1 cellular context compared by ENCODE assay signal in the genomic region with DNA sequence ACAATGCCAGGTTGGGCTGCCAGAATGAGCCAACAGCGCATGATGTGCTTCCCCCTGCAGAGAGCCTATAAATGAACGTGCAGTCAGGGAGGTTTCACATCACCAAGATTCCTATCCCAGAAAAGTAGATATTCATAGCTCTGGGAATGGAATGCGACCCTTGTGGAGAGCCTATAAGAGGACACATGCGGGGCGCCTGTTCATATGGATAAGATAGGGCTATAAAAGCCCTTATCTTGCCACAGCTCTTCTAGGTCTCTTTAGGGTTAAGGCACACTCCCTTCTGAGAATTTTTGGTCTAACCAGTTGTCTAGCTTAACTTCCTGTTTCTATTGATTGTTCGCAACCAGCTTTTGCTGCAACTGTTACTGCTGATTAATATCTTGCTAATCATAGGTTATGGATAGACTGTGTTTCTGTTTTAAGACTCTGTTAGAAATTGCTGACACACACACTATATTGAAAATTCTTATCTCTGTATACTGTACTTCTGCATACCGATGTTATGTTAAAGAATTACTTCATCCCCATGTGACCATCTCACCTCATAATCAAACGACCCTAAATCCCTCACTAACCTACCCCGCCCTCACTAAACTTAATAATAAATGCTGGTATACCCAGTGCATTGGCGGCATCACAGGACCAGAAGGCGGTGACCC.
TF ChIP-seq lines count a peak whose summit lies in the region.
"Not testable (repeated sequence)": the region's sequence is repeated elsewhere in the genome, so short reads cannot be mapped to it uniquely, and the experiment has no call there.

No MANE protein-coding gene starts in this region.

TF ChIP-seq in K562, 482 proteins besides CTCF, POLR2A, EP300 and RAD21 (continued from another document):
- TF ChIP-seq TAL1 (IDR thresholded peaks at IDR 0.05) (peak; percentile 79), FOXM1 (IDR thresholded peaks at IDR 0.05; ENCODE audit: low read depth) (peak; percentile 52; the same call in 1 of the 2 replicates), SMAD4 (CRISPR knock-in tag; conservative IDR thresholded peaks at IDR 0.05) (peak; percentile 58), C11orf30 (IDR thresholded peaks at IDR 0.05; ENCODE audit: low read depth) (peak; percentile 89), CC2D1A (IDR thresholded peaks at IDR 0.05) (peak; percentile 36; the same call in 1 of the 2 replicates), KLF16 (IDR thresholded peaks at IDR 0.05) (peak; percentile 73; the same call in 1 of the 2 replicates), SMARCE1 (IDR thresholded peaks at IDR 0.05) (0 out of 2 replicates have a peak, but pooled peaks have one; percentile 58), ARID3A (IDR thresholded peaks at IDR 0.05; ENCODE audit: borderline replicate concordance, low read depth, low read length) (peak; percentile 13; the same call in 1 of the 2 replicates), TRIM24 (IDR thresholded peaks at IDR 0.05) (peak; percentile 51 to 55; a peak in 2 of 4 replicates), TEAD4 (IDR thresholded peaks at IDR 0.05; ENCODE audit: low read length) (peak; percentile 87), MAFG (tag; conservative IDR thresholded peaks at IDR 0.05) (peak; percentile 74), POLR2AphosphoS5 (IDR thresholded peaks at IDR 0.05; ENCODE audit: control insufficient read depth, insufficient read depth, low read depth, low read length) (peak; percentile 62; the same call in 1 of the 2 replicates), ZBTB2 (IDR thresholded peaks at IDR 0.05) (0 out of 2 replicates have a peak, but pooled peaks have one; percentile 51), ZNF766 (CRISPR knock-in tag; conservative IDR thresholded peaks at IDR 0.05) (peak; percentile 57; the same call in 1 of the 2 replicates), ARID1B (IDR thresholded peaks at IDR 0.05) (peak; percentile 89), TCF3 (CRISPR knock-in tag; IDR thresholded peaks at IDR 0.05) (peak; percentile 77), ZNF316 (IDR thresholded peaks at IDR 0.05) (peak; percentile 96), CBFA2T3 (IDR thresholded peaks at IDR 0.05) (peak; percentile 88), CBFA2T2 (conservative IDR thresholded peaks at IDR 0.05) (peak; percentile 87), MTA3 (IDR thresholded peaks at IDR 0.05; ENCODE audit: borderline replicate concordance) (0 out of 2 replicates have a peak, but pooled peaks have one; percentile 35), NCOR1 (IDR thresholded peaks at IDR 0.05) (peak; percentile 77), CCNT2 (IDR thresholded peaks at IDR 0.05; ENCODE audit: borderline replicate concordance, extremely low read depth, insufficient read length, low read depth, low read length) (peak; percentile 59), TBL1XR1 (IDR thresholded peaks at IDR 0.05; ENCODE audit: low read length in 2 of 2) (peak in 1 of 2 experiments; percentile 70; a peak in 1 of 4 replicates), DACH1 (IDR thresholded peaks at IDR 0.05; ENCODE audit: partially characterized antibody) (peak; percentile 9), HDAC3 (IDR thresholded peaks at IDR 0.05; ENCODE audit: borderline replicate concordance, partially characterized antibody) (peak; percentile 42), RNF2 (IDR thresholded peaks at IDR 0.05) (0 out of 2 replicates have a peak, but pooled peaks have one; percentile 34), RCOR1 (IDR thresholded peaks at IDR 0.05; ENCODE audit: borderline replicate concordance in 1 of 2, low read depth in 2 of 2, low read length in 2 of 2) (peak in 1 of 2 experiments; percentile 16; a peak in 1 of 4 replicates), CTBP1 (IDR thresholded peaks at IDR 0.05; ENCODE audit: borderline replicate concordance) (peak; percentile 30; the same call in 1 of the 2 replicates), SMARCA4 (IDR thresholded peaks at IDR 0.05) (peak; percentile 66; the same call in 1 of the 2 replicates), GATA2 (CRISPR knock-in tag; IDR thresholded peaks at IDR 0.05) (0 out of 2 replicates have a peak, but pooled peaks have one; percentile 18), MTA2 (IDR thresholded peaks at IDR 0.05; ENCODE audit: low read depth) (peak; percentile 60), SOX6 (IDR thresholded peaks at IDR 0.05) (peak; percentile 71; the same call in 1 of the 2 replicates), STAT5A (IDR thresholded peaks at IDR 0.05; ENCODE audit: borderline replicate concordance, low read length) (peak; percentile 71)
- TF ChIP-seq FOXM1 (CRISPR knock-in tag; IDR thresholded peaks at IDR 0.05; ENCODE audit: low read depth); TEAD4 (CRISPR knock-in tag; IDR thresholded peaks at IDR 0.05; ENCODE audit: borderline replicate concordance): not testable (repeated sequence)
- TF ChIP-seq, protein P1, sequence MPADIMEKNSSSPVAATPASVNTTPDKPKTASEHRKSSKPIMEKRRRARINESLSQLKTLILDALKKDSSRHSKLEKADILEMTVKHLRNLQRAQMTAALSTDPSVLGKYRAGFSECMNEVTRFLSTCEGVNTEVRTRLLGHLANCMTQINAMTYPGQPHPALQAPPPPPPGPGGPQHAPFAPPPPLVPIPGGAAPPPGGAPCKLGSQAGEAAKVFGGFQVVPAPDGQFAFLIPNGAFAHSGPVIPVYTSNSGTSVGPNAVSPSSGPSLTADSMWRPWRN (IDR thresholded peaks at IDR 0.05; ENCODE audit: low read depth): 0 out of 2 replicates have a peak, but pooled peaks have one; percentile 27
- TF ChIP-seq, protein P2, sequence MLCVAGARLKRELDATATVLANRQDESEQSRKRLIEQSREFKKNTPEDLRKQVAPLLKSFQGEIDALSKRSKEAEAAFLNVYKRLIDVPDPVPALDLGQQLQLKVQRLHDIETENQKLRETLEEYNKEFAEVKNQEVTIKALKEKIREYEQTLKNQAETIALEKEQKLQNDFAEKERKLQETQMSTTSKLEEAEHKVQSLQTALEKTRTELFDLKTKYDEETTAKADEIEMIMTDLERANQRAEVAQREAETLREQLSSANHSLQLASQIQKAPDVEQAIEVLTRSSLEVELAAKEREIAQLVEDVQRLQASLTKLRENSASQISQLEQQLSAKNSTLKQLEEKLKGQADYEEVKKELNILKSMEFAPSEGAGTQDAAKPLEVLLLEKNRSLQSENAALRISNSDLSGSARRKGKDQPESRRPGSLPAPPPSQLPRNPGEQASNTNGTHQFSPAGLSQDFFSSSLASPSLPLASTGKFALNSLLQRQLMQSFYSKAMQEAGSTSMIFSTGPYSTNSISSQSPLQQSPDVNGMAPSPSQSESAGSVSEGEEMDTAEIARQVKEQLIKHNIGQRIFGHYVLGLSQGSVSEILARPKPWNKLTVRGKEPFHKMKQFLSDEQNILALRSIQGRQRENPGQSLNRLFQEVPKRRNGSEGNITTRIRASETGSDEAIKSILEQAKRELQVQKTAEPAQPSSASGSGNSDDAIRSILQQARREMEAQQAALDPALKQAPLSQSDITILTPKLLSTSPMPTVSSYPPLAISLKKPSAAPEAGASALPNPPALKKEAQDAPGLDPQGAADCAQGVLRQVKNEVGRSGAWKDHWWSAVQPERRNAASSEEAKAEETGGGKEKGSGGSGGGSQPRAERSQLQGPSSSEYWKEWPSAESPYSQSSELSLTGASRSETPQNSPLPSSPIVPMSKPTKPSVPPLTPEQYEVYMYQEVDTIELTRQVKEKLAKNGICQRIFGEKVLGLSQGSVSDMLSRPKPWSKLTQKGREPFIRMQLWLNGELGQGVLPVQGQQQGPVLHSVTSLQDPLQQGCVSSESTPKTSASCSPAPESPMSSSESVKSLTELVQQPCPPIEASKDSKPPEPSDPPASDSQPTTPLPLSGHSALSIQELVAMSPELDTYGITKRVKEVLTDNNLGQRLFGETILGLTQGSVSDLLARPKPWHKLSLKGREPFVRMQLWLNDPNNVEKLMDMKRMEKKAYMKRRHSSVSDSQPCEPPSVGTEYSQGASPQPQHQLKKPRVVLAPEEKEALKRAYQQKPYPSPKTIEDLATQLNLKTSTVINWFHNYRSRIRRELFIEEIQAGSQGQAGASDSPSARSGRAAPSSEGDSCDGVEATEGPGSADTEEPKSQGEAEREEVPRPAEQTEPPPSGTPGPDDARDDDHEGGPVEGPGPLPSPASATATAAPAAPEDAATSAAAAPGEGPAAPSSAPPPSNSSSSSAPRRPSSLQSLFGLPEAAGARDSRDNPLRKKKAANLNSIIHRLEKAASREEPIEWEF (CRISPR knock-in tag; IDR thresholded peaks at IDR 0.05): 0 out of 2 replicates have a peak, but pooled peaks have one; percentile 34
- TF ChIP-seq, protein P3, sequence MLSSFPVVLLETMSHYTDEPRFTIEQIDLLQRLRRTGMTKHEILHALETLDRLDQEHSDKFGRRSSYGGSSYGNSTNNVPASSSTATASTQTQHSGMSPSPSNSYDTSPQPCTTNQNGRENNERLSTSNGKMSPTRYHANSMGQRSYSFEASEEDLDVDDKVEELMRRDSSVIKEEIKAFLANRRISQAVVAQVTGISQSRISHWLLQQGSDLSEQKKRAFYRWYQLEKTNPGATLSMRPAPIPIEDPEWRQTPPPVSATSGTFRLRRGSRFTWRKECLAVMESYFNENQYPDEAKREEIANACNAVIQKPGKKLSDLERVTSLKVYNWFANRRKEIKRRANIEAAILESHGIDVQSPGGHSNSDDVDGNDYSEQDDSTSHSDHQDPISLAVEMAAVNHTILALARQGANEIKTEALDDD (IDR thresholded peaks at IDR 0.05): peak; percentile 86
